34 cellular contexts compared by ENCODE assay signal in genomic region chr3:116647955-116648354, GRCh38.
DNase-seq lines count a peak whose midpoint lies in the region; ATAC-seq, FAIRE-seq and TF ChIP-seq lines count a peak whose summit lies in the region.
"Had no signal": no experiment of that assay in that cellular context is flagged by ENCODE, and none has a peak within 500 bp of the region (broad histone marks: within the 10 kb centered on the region; RNA-seq: fewer than 3 reads in every experiment).

No MANE protein-coding gene starts in this region.

- ATAC-seq in foreskin keratinocyte: peak; percentile 86
- ATAC-seq in GM18505 (IDR thresholded peaks at IDR 0.05; ENCODE audit: unreplicated experiment): no peak
- no peak for ATAC-seq in HG02840 (IDR thresholded peaks at IDR 0.05; ENCODE audit: low FRiP score, unreplicated experiment)
- no peak for ATAC-seq in HG03159 (IDR thresholded peaks at IDR 0.05; ENCODE audit: unreplicated experiment)
- ATAC-seq: A549; CD8-positive, alpha-beta T cell had no signal

- TF ChIP-seq CTCF in bronchial epithelial cell (IDR thresholded peaks at IDR 0.05; ENCODE audit: insufficient read depth, low read length, severe bottlenecking) (no peak), epithelial cell of esophagus (IDR thresholded peaks at IDR 0.05; ENCODE audit: insufficient read depth, low read depth, low read length, missing control alignments) (no peak), foreskin keratinocyte (conservative IDR thresholded peaks at IDR 0.05) (no peak)

- H3K36me3 ChIP-seq in bronchial epithelial cell (ENCODE audit: control insufficient read depth, insufficient read depth, low read length): no peaks in the 10 kb centered on the region
- H3K36me3 ChIP-seq: BE2C; BLaER1; BLaER1 treated with 17β-estradiol and CSF1 and Interleukin-3, amounts not matched to agents 10 nM and 100 nM had no signal

- H3K27me3 ChIP-seq in bronchial epithelial cell (ENCODE audit: control insufficient read depth, insufficient read depth, low read length) (no peaks in the 10 kb centered on the region), foreskin keratinocyte (no peaks in the 10 kb centered on the region)
- H3K27me3 ChIP-seq: BE2C; BLaER1; BLaER1 treated with 17β-estradiol and CSF1 and Interleukin-3, amounts not matched to agents 10 nM and 100 nM had no signal

- peak; percentile 77 for DNase-seq in OCI-M1 (lab: John Stamatoyannopoulos, UW)
- DNase-seq in bronchial epithelial cell (ENCODE audit: low read depth): peak; percentile 37
- peak; percentile 16 for DNase-seq in epithelial cell of esophagus (ENCODE audit: low read depth)
- DNase-seq in foreskin keratinocyte: peak in 1 of 2 donors; percentile 58
- DNase-seq in NCI-H1105 treated with DMSO at 0.1 percent for 48 hours (lab: John Stamatoyannopoulos, UW): no peak
- DNase-seq: 8988T; ACHN; AML-193; BE2C; C1 segment of cervical spinal cord; Caco-2; Calu3; CD4-positive, alpha-beta memory T cell; CD4-positive, alpha-beta T cell; CD4-positive, CD25-positive, alpha-beta regulatory T cell; CD8-positive, alpha-beta memory T cell; CD8-positive, alpha-beta T cell; COR-L47; DMS 273 treated with DMSO at 0.1 percent for 48 hours; DMS153; DMS53; DMS79; DMS79 treated with DMSO at 0.1 percent for 48 hours; DND-41; EL had no signal

- TF ChIP-seq POLR2A in GM18505 (IDR thresholded peaks at IDR 0.05; ENCODE audit: borderline replicate concordance, extremely low read depth, insufficient read depth, insufficient read length): no peak

- FAIRE-seq in bronchial epithelial cell (lab: Jason Lieb, UNC): no peak
- FAIRE-seq: A204.1, A549 had no signal

- peak overlapping the region; percentile 23 for H3K27ac ChIP-seq in foreskin keratinocyte
- H3K27ac ChIP-seq: 22Rv1; A549; BLaER1; BLaER1 treated with 17β-estradiol and CSF1 and Interleukin-3, amounts not matched to agents 10 nM and 100 nM; C4-2B had no signal

- peaks cover 20% of the 10 kb centered on the region for H3K4me1 ChIP-seq in foreskin keratinocyte
- H3K4me1 ChIP-seq: A549; BE2C; BLaER1; BLaER1 treated with 17β-estradiol and CSF1 and Interleukin-3, amounts not matched to agents 10 nM and 100 nM; Caco-2 had no signal

- H3K4me3 ChIP-seq in bronchial epithelial cell (ENCODE audit: low read depth, low read length): no peak overlapping the region
- H3K4me3 ChIP-seq in epithelial cell of esophagus (ENCODE audit: low read length): no peak overlapping the region
- H3K4me3 ChIP-seq: A549; BLaER1; BLaER1 treated with 17β-estradiol and CSF1 and Interleukin-3, amounts not matched to agents 10 nM and 100 nM had no signal
